ENCODE assay signal across 16 cellular contexts in genomic region chr3:50050361-50050760, GRCh38. TPM values are rescaled to one million over a fixed set of nuclear protein-coding genes. Genes with fewer than 3 reads are reported as not detected.
DNase-seq lines count a peak whose midpoint lies in the region; ATAC-seq and TF ChIP-seq lines count a peak whose summit lies in the region.
"Had no signal": no experiment of that assay in that cellular context is flagged by ENCODE, and none has a peak within 500 bp of the region (broad histone marks: within the 10 kb centered on the region; RNA-seq: fewer than 3 reads in every experiment).

No MANE protein-coding gene starts in this region.

- H2AFZ ChIP-seq in ACC112 (ENCODE audit: low read length, unreplicated experiment), result no peak overlapping the region

- H3K36me3 ChIP-seq in ACC112 (ENCODE audit: insufficient read depth, low read length) (peaks cover 19% of the 10 kb centered on the region), MG63 (peaks cover 10% of the 10 kb centered on the region)

- H3K9me3 Mint-ChIP-seq in activated B cell treated with CpG ODN at 0.5 μM for 24 hours, result no peaks in the 10 kb centered on the region
- H3K9me3 Mint-ChIP-seq: activated T-helper 1 cell treated with anti-CD3 and anti-CD28 coated beads, Interleukin-12 subunit alpha, Interleukin-12 subunit beta, Interleukin-2, Interleukin-4 antibody, amounts not matched to agents 30 ng/mL and 10 ng/mL and 1 ng/mL, durations not matched to agents 14 hours and 24 hours and 36 hours; CD4-positive, alpha-beta memory T cell had no signal

- peak overlapping the region; percentile 75 for H3K27ac ChIP-seq in ACC112 (ENCODE audit: low read depth, low read length)
- H3K27ac ChIP-seq: coronary artery, HL-60 had no signal

- H3K4me1 Mint-ChIP-seq in activated B cell treated with CpG ODN at 0.5 μM for 24 hours, result peaks cover 1% of the 10 kb centered on the region

- intact Hi-C loops in activated B cell treated with CpG ODN at 0.5 μM for 24 hours (cut with micrococcal nuclease), result no loop called here

- no peak overlapping the region for H3K4me3 Mint-ChIP-seq in activated B cell treated with CpG ODN at 0.5 μM for 24 hours
- H3K4me3 Mint-ChIP-seq: activated T-helper 1 cell treated with anti-CD3 and anti-CD28 coated beads, Interleukin-12 subunit alpha, Interleukin-12 subunit beta, Interleukin-2, Interleukin-4 antibody, amounts not matched to agents 30 ng/mL and 10 ng/mL and 1 ng/mL, durations not matched to agents 14 hours and 24 hours and 36 hours; CD4-positive, alpha-beta memory T cell had no signal

- H3K27me3 ChIP-seq in ACC112 (ENCODE audit: insufficient read depth, low read length), result no peaks in the 10 kb centered on the region
- H3K27me3 ChIP-seq in MG63, result no peaks in the 10 kb centered on the region

- TF ChIP-seq CTCF in activated B cell treated with CpG ODN at 0.5 μM for 24 hours (IDR thresholded peaks at IDR 0.05), result no peak
- no peak for TF ChIP-seq CTCF in foreskin fibroblast (IDR thresholded peaks at IDR 0.05; ENCODE audit: low read depth, low read length)

- H3K27ac Mint-ChIP-seq in activated B cell treated with CpG ODN at 0.5 μM for 24 hours, result peak overlapping the region; percentile 32
- H3K27ac Mint-ChIP-seq: activated T-helper 1 cell treated with anti-CD3 and anti-CD28 coated beads, Interleukin-12 subunit alpha, Interleukin-12 subunit beta, Interleukin-2, Interleukin-4 antibody, amounts not matched to agents 30 ng/mL and 10 ng/mL and 1 ng/mL, durations not matched to agents 14 hours and 24 hours and 36 hours had no signal

- H3K36me3 Mint-ChIP-seq in activated B cell treated with CpG ODN at 0.5 μM for 24 hours (ENCODE audit: low read depth), result peaks cover 72% of the 10 kb centered on the region

- peaks cover 15% of the 10 kb centered on the region for H3K4me1 ChIP-seq in ACC112 (ENCODE audit: control insufficient read depth, insufficient read depth, low read length, unreplicated experiment)

- H3K4me3 ChIP-seq in ACC112 (ENCODE audit: low read depth, low read length) (no peak overlapping the region), foreskin fibroblast (ENCODE audit: low read depth in 1 of 2, low read length in 2 of 2) (no peak overlapping the region), MG63 (no peak overlapping the region)
- H3K4me3 ChIP-seq: coronary artery, GM12878, mucosa of descending colon had no signal

- DNase-seq in HCEC 1CT (peak; percentile 84), activated B cell treated with CpG ODN at 0.5 μM for 24 hours (no peak), foreskin fibroblast (peak; percentile 55 to 83), NCI-H510A (lab: John Stamatoyannopoulos, UW) (no peak), NCI-H2196 (lab: John Stamatoyannopoulos, UW; ENCODE audit: unreplicated experiment) (no peak), NCI-H82 treated with DMSO at 0.1 percent for 48 hours (lab: John Stamatoyannopoulos, UW; ENCODE audit: unreplicated experiment) (no peak), MG63 (no peak)
- DNase-seq: CD4-positive, alpha-beta memory T cell; mucosa of descending colon; NCI-H1417 treated with DMSO at 0.1 percent for 48 hours; small intestine had no signal

- no peaks in the 10 kb centered on the region for H3K9me3 ChIP-seq in MG63
- H3K9me3 ChIP-seq: mucosa of descending colon had no signal

- POLR2A ChIA-PET in activated B cell treated with CpG ODN at 0.5 μM for 24 hours (lab: Charles Lee), result no interaction called here

- no peaks in the 10 kb centered on the region for H3K79me2 ChIP-seq in ACC112 (ENCODE audit: control insufficient read depth, insufficient read depth, low read length, unreplicated experiment)

- H3K27me3 Mint-ChIP-seq in activated B cell treated with CpG ODN at 0.5 μM for 24 hours, result no peaks in the 10 kb centered on the region
- H3K27me3 Mint-ChIP-seq: CD4-positive, alpha-beta memory T cell had no signal

- no peak for ATAC-seq in activated B cell treated with CpG ODN at 0.5 μM for 24 hours (ENCODE audit: low read depth)
- ATAC-seq: GM12878, mucosa of descending colon had no signal

- CTCF ChIA-PET in activated B cell treated with CpG ODN at 0.5 μM for 24 hours (lab: Charles Lee), result no interaction called here

RNA-seq across cellular contexts. Expression of gene RBM5, which starts 38.4 kb away (rescaled TPM):
- 261 and 316 TPM in 2 replicates for total RNA-seq in activated B cell treated with CpG ODN at 0.5 μM for 24 hours
- total RNA-seq in MG63 (2014; rRNA removed; shearing (Covaris generic); ENCODE audit: low replicate concordance), result 31.2 and 53.4 TPM in 2 replicates

Comparison
In these comparisons a context has a peak if more than half of its experiments do, and no peak if none do; other contexts are left out.
1. DNase-seq: peak in HCEC 1CT (single experiment) and foreskin fibroblast (2 of 2); none in activated B cell treated with CpG ODN at 0.5 μM for 24 hours (single experiment), NCI-H510A (single experiment), NCI-H2196 (single experiment), NCI-H82 treated with DMSO at 0.1 percent for 48 hours (single experiment) and MG63 (single experiment).